In genomic region chr4:145912391-145912790, GRCh38 we compare ENCODE assay signal across 26 cellular contexts.
"Had no signal": no experiment of that assay in that cellular context is flagged by ENCODE, and none has a peak within 500 bp of the region (broad histone marks: within the 10 kb centered on the region; RNA-seq: fewer than 3 reads in every experiment).

No MANE protein-coding gene starts in this region.

- H2AFZ ChIP-seq: hepatocyte had no signal

- H3K27me3 ChIP-seq: body of pancreas, cardiac muscle cell, dorsolateral prefrontal cortex, gastrocnemius medialis, hepatocyte, uterus had no signal

- H3K27me3 Mint-ChIP-seq: activated B cell treated with CpG ODN at 0.5 μM for 24 hours; activated CD8-positive, alpha-beta memory T cell treated with anti-CD3 and anti-CD28 coated beads, Interleukin-2, amount 10 ng/mL, durations not matched to agents 7 days and 5 days; activated naive CD4-positive, alpha-beta T cell treated with anti-CD3 and anti-CD28 coated beads, Interleukin-2, amount 50 U/mL, for 24 hours; effector memory CD8-positive, alpha-beta T cell; memory B cell; natural killer cell treated with Interleukin-12 subunit alpha and Interleukin-12 subunit beta and Interleukin-15 and Interleukin-18, amount 100 ng/mL, for 72 hours; type B pancreatic cell had no signal

- H3K36me3 ChIP-seq: cardiac muscle cell, gastrocnemius medialis, thoracic aorta, uterus had no signal

- H3K27ac ChIP-seq: body of pancreas, cardiac muscle cell, coronary artery, dorsolateral prefrontal cortex, gastrocnemius medialis, hepatocyte, thoracic aorta, uterus had no signal

- ATAC-seq: activated CD8-positive, alpha-beta memory T cell treated with anti-CD3 and anti-CD28 coated beads, Interleukin-2, amount 10 ng/mL, durations not matched to agents 7 days and 5 days; activated CD8-positive, alpha-beta T cell treated with anti-CD3 and anti-CD28 coated beads, Interleukin-2, amount 10 ng/mL, durations not matched to agents 7 days and 5 days; body of pancreas; effector memory CD8-positive, alpha-beta T cell; gastrocnemius medialis; left colon; mucosa of descending colon; natural killer cell treated with Interleukin-12 subunit alpha and Interleukin-12 subunit beta and Interleukin-15 and Interleukin-18, amount 100 ng/mL, for 72 hours; right cardiac atrium; stimulated activated naive CD8-positive, alpha-beta T cell treated with anti-CD3 and anti-CD28 coated beads, Interleukin-15, Interleukin-2, amounts not matched to agents 100 U/mL and 50 U/mL, for 24 hours had no signal

- H3K27ac Mint-ChIP-seq: activated B cell treated with CpG ODN at 0.5 μM for 24 hours; activated CD8-positive, alpha-beta memory T cell treated with anti-CD3 and anti-CD28 coated beads, Interleukin-2, amount 10 ng/mL, durations not matched to agents 7 days and 5 days; activated CD8-positive, alpha-beta T cell treated with anti-CD3 and anti-CD28 coated beads, Interleukin-2, amount 10 ng/mL, durations not matched to agents 7 days and 5 days; activated naive CD4-positive, alpha-beta T cell treated with anti-CD3 and anti-CD28 coated beads, Interleukin-2, amount 50 U/mL, for 24 hours; activated T-helper 2 cell treated with anti-CD3 and anti-CD28 coated beads, Interferon-gamma antibody, Interleukin-2, Interleukin-4, amounts not matched to agents 10 μg/mL and 5 μg/mL and 100 μg/mL, durations not matched to agents 14 hours and 24 hours and 36 hours; effector memory CD8-positive, alpha-beta T cell; memory B cell; natural killer cell treated with Interleukin-12 subunit alpha and Interleukin-12 subunit beta and Interleukin-15 and Interleukin-18, amount 100 ng/mL, for 72 hours; type B pancreatic cell had no signal

- H3K4me3 Mint-ChIP-seq: activated B cell treated with CpG ODN at 0.5 μM for 24 hours; activated CD8-positive, alpha-beta memory T cell treated with anti-CD3 and anti-CD28 coated beads, Interleukin-2, amount 10 ng/mL, durations not matched to agents 7 days and 5 days; activated CD8-positive, alpha-beta T cell treated with anti-CD3 and anti-CD28 coated beads, Interleukin-2, amount 10 ng/mL, durations not matched to agents 7 days and 5 days; activated naive CD4-positive, alpha-beta T cell treated with anti-CD3 and anti-CD28 coated beads, Interleukin-2, amount 50 U/mL, for 24 hours; effector memory CD8-positive, alpha-beta T cell; memory B cell; natural killer cell treated with Interleukin-12 subunit alpha and Interleukin-12 subunit beta and Interleukin-15 and Interleukin-18, amount 100 ng/mL, for 72 hours; type B pancreatic cell had no signal

- H3K4me1 ChIP-seq: uterus had no signal

- H3K9me3 ChIP-seq: body of pancreas, gastrocnemius medialis, mucosa of descending colon, thoracic aorta, uterus had no signal

- H3K4me2 ChIP-seq: hepatocyte had no signal

- H3K4me3 ChIP-seq: body of pancreas, cardiac muscle cell, coronary artery, dorsolateral prefrontal cortex, gastrocnemius medialis, hepatocyte, mucosa of descending colon, thoracic aorta, uterus had no signal

- DNase-seq: activated B cell treated with CpG ODN at 0.5 μM for 24 hours; activated CD8-positive, alpha-beta memory T cell treated with anti-CD3 and anti-CD28 coated beads, Interleukin-2, amount 10 ng/mL, durations not matched to agents 7 days and 5 days; activated CD8-positive, alpha-beta T cell treated with anti-CD3 and anti-CD28 coated beads, Interleukin-2, amount 10 ng/mL, durations not matched to agents 7 days and 5 days; activated T-cell treated with anti-CD3 and anti-CD28 coated beads, Interleukin-2, amount 50 U/mL, for 48 hours; aorta; body of pancreas; dorsolateral prefrontal cortex; effector memory CD8-positive, alpha-beta T cell; gastrocnemius medialis; kidney; left colon; mucosa of descending colon; right cardiac atrium; stimulated activated CD4-positive, alpha-beta T cell treated with anti-CD3 and anti-CD28 coated beads, Interleukin-2, amount 100 ng/mL, for 48 hours; stimulated activated naive CD8-positive, alpha-beta T cell treated with anti-CD3 and anti-CD28 coated beads, Interleukin-15, Interleukin-2, amounts not matched to agents 100 U/mL and 50 U/mL, for 24 hours; T-helper 2 cell; uterus had no signal

- H3K36me3 Mint-ChIP-seq: natural killer cell treated with Interleukin-12 subunit alpha and Interleukin-12 subunit beta and Interleukin-15 and Interleukin-18, amount 100 ng/mL, for 72 hours had no signal

- H3K9me3 Mint-ChIP-seq: activated naive CD4-positive, alpha-beta T cell treated with anti-CD3 and anti-CD28 coated beads, Interleukin-2, amount 50 U/mL, for 24 hours; activated T-helper 2 cell treated with anti-CD3 and anti-CD28 coated beads, Interferon-gamma antibody, Interleukin-2, Interleukin-4, amounts not matched to agents 10 μg/mL and 5 μg/mL and 100 μg/mL, durations not matched to agents 14 hours and 24 hours and 36 hours; effector memory CD8-positive, alpha-beta T cell; memory B cell; natural killer cell treated with Interleukin-12 subunit alpha and Interleukin-12 subunit beta and Interleukin-15 and Interleukin-18, amount 100 ng/mL, for 72 hours had no signal
